In genomic region chr11:14414470-14415461, GRCh38 we compare ENCODE assay signal across 8 cellular contexts. TPM values are rescaled to one million over a fixed set of nuclear protein-coding genes. Genes with fewer than 3 reads are reported as not detected.
DNase-seq lines count a peak whose midpoint lies in the region; ATAC-seq and TF ChIP-seq lines count a peak whose summit lies in the region.

No MANE protein-coding gene starts in this region.

- peak; percentile 37 to 88 (median 72) for DNase-seq in CD8-positive, alpha-beta T cell
- DNase-seq in GM23338 (ENCODE audit: low spot score) (peak; percentile 37), SW480 (ENCODE audit: low spot score) (peak; percentile 44), globus pallidus (ENCODE audit: low spot score) (no peak), vagina (ENCODE audit: extremely low spot score in 2 of 2) (no peak), MM.1S (no peak)
- DNase-seq in activated naive CD8-positive, alpha-beta T cell treated with anti-CD3 and anti-CD28 coated beads, Interleukin-2, amount 10 ng/mL, durations not matched to agents 7 days and 5 days, result peak; percentile 75
- peak; percentile 68 to 75 for DNase-seq in stimulated activated CD4-positive, alpha-beta T cell treated with anti-CD3 and anti-CD28 coated beads, Interleukin-2, amount 100 ng/mL, for 24 hours

- no peak for TF ChIP-seq CTCF in CD8-positive, alpha-beta T cell (IDR thresholded peaks at IDR 0.05)
- TF ChIP-seq CTCF in GM23338 (conservative IDR thresholded peaks at IDR 0.05; ENCODE audit: low read depth in 2 of 2) (peak in 1 of 2 experiments; percentile 48; a peak in 2 of 4 replicates), vagina (IDR thresholded peaks at IDR 0.05) (no peak), MM.1S (IDR thresholded peaks at IDR 0.05; ENCODE audit: low read length) (no peak)

- H3K4me3 Mint-ChIP-seq in CD8-positive, alpha-beta T cell, result peak overlapping the region; percentile 62
- no peak overlapping the region for H3K4me3 Mint-ChIP-seq in GM23338
- H3K4me3 Mint-ChIP-seq in activated naive CD8-positive, alpha-beta T cell treated with anti-CD3 and anti-CD28 coated beads, Interleukin-2, amount 10 ng/mL, durations not matched to agents 7 days and 5 days, result peak overlapping the region; percentile 72

- H3K27me3 Mint-ChIP-seq in CD8-positive, alpha-beta T cell (ENCODE audit: low read depth), result no peaks in the 10 kb centered on the region
- H3K27me3 Mint-ChIP-seq in GM23338 (ENCODE audit: insufficient read depth, low read depth, poor library complexity), result peaks cover 9% of the 10 kb centered on the region
- H3K27me3 Mint-ChIP-seq in activated naive CD8-positive, alpha-beta T cell treated with anti-CD3 and anti-CD28 coated beads, Interleukin-2, amount 10 ng/mL, durations not matched to agents 7 days and 5 days, result no peaks in the 10 kb centered on the region

- no peaks in the 10 kb centered on the region for H3K27me3 ChIP-seq in CD8-positive, alpha-beta T cell (ENCODE audit: insufficient read depth, low read length)
- no peaks in the 10 kb centered on the region for H3K27me3 ChIP-seq in GM23338 (ENCODE audit: insufficient read depth)
- H3K27me3 ChIP-seq in vagina, result no peaks in the 10 kb centered on the region
- H3K27me3 ChIP-seq in MM.1S (replicated peaks; ENCODE audit: insufficient read depth, low read length), result no peaks in the 10 kb centered on the region

- H3K27ac ChIP-seq in CD8-positive, alpha-beta T cell (ENCODE audit: low read depth, low read length), result peak overlapping the region; percentile 15
- H3K27ac ChIP-seq in GM23338 (ENCODE audit: low read depth) (no peak overlapping the region; the same call in 1 of the 2 replicates), vagina (no peak overlapping the region), MM.1S (ENCODE audit: low read length) (no peak overlapping the region)

- no peaks in the 10 kb centered on the region for H4K20me1 ChIP-seq in GM23338 (replicated peaks; ENCODE audit: insufficient read depth)
- no peaks in the 10 kb centered on the region for H4K20me1 ChIP-seq in MM.1S (ENCODE audit: insufficient read depth, low read length)

- H3K9me2 ChIP-seq in GM23338 (ENCODE audit: insufficient read depth), result no peaks in the 10 kb centered on the region
- no peaks in the 10 kb centered on the region for H3K9me2 ChIP-seq in MM.1S (replicated peaks; ENCODE audit: insufficient read depth, low read length)

- H3K79me2 ChIP-seq in GM23338 (replicated peaks; ENCODE audit: insufficient read depth), result no peaks in the 10 kb centered on the region
- no peaks in the 10 kb centered on the region for H3K79me2 ChIP-seq in MM.1S (ENCODE audit: low read length)

- CTCF ChIA-PET in CD8-positive, alpha-beta T cell (lab: Charles Lee), result interaction anchor here (0.9 to 1.5 kb wide), 2 partner anchors 35 to 642 kb away, joined by 4 read pairs; no protein-coding TSS in a partner anchor

- intact Hi-C loops in CD8-positive, alpha-beta T cell (cut with DNase I, micrococcal nuclease), result loop anchor here (1.0 to 5.0 kb wide), 3 partner anchors 55 to 112 kb away; partner anchors contain the start of gene RRAS2 (in 2 of the 2)
- intact Hi-C loops in vagina (cut with DNase I), result no loop called here

- POLR2A ChIA-PET in CD8-positive, alpha-beta T cell (lab: Charles Lee), result no interaction called here
- POLR2A ChIA-PET in activated naive CD8-positive, alpha-beta T cell treated with anti-CD3 and anti-CD28 coated beads, Interleukin-2, amount 10 ng/mL, durations not matched to agents 7 days and 5 days (lab: Charles Lee), result interaction anchor here (0.6 to 1.2 kb wide), 5 partner anchors 25 to 106 kb away, joined by 3 to 4 read pairs (median 3); no protein-coding TSS in a partner anchor

- peaks cover 24% of the 10 kb centered on the region for H3K4me1 ChIP-seq in CD8-positive, alpha-beta T cell (ENCODE audit: insufficient read depth, low read length)
- peaks cover 29% of the 10 kb centered on the region for H3K4me1 ChIP-seq in GM23338 (ENCODE audit: insufficient read depth)
- H3K4me1 ChIP-seq in vagina, result peaks cover 11% of the 10 kb centered on the region
- H3K4me1 ChIP-seq in MM.1S (ENCODE audit: low read length), result no peaks in the 10 kb centered on the region

- H3K9me3 Mint-ChIP-seq in CD8-positive, alpha-beta T cell, result no peaks in the 10 kb centered on the region
- no peaks in the 10 kb centered on the region for H3K9me3 Mint-ChIP-seq in GM23338
- H3K9me3 Mint-ChIP-seq in activated naive CD8-positive, alpha-beta T cell treated with anti-CD3 and anti-CD28 coated beads, Interleukin-2, amount 10 ng/mL, durations not matched to agents 7 days and 5 days, result no peaks in the 10 kb centered on the region

- no peaks in the 10 kb centered on the region for H3K36me3 Mint-ChIP-seq in CD8-positive, alpha-beta T cell
- H3K36me3 Mint-ChIP-seq in GM23338 (ENCODE audit: low read depth), result no peaks in the 10 kb centered on the region
- H3K36me3 Mint-ChIP-seq in activated naive CD8-positive, alpha-beta T cell treated with anti-CD3 and anti-CD28 coated beads, Interleukin-2, amount 10 ng/mL, durations not matched to agents 7 days and 5 days, result peaks cover 6% of the 10 kb centered on the region

- H3K9ac ChIP-seq in MM.1S (ENCODE audit: low read length), result no peak overlapping the region

- TF ChIP-seq POLR2A in vagina (IDR thresholded peaks at IDR 0.05), result no peak

- peaks cover 45% of the 10 kb centered on the region for H3K4me1 Mint-ChIP-seq in CD8-positive, alpha-beta T cell (ENCODE audit: low read depth)
- H3K4me1 Mint-ChIP-seq in GM23338, result peaks cover 55% of the 10 kb centered on the region
- peaks cover 74% of the 10 kb centered on the region for H3K4me1 Mint-ChIP-seq in activated naive CD8-positive, alpha-beta T cell treated with anti-CD3 and anti-CD28 coated beads, Interleukin-2, amount 10 ng/mL, durations not matched to agents 7 days and 5 days

- H3K36me3 ChIP-seq in CD8-positive, alpha-beta T cell (ENCODE audit: insufficient read depth, low read length), result no peaks in the 10 kb centered on the region
- H3K36me3 ChIP-seq in GM23338 (ENCODE audit: insufficient read depth), result no peaks in the 10 kb centered on the region
- no peaks in the 10 kb centered on the region for H3K36me3 ChIP-seq in vagina
- no peaks in the 10 kb centered on the region for H3K36me3 ChIP-seq in MM.1S (replicated peaks; ENCODE audit: insufficient read depth, low read length)

- peak overlapping the region; percentile 90 for H3K27ac Mint-ChIP-seq in CD8-positive, alpha-beta T cell
- H3K27ac Mint-ChIP-seq in GM23338, result peak overlapping the region; percentile 46; the same call in 1 of the 2 replicates
- peak overlapping the region; percentile 85 for H3K27ac Mint-ChIP-seq in activated naive CD8-positive, alpha-beta T cell treated with anti-CD3 and anti-CD28 coated beads, Interleukin-2, amount 10 ng/mL, durations not matched to agents 7 days and 5 days

- H3K4me2 ChIP-seq in GM23338, result no peak overlapping the region
- no peak overlapping the region for H3K4me2 ChIP-seq in MM.1S (ENCODE audit: low read depth, low read length)

- peak overlapping the region; percentile 2 for H2AFZ ChIP-seq in GM23338
- no peak overlapping the region for H2AFZ ChIP-seq in MM.1S (ENCODE audit: low read length)

- no peaks in the 10 kb centered on the region for H3K9me3 ChIP-seq in CD8-positive, alpha-beta T cell (ENCODE audit: low read length)
- no peaks in the 10 kb centered on the region for H3K9me3 ChIP-seq in vagina
- H3K9me3 ChIP-seq in MM.1S (replicated peaks; ENCODE audit: insufficient read depth, low read length), result no peaks in the 10 kb centered on the region

- no peaks in the 10 kb centered on the region for H3F3A ChIP-seq in GM23338 (replicated peaks; ENCODE audit: low read depth)
- H3F3A ChIP-seq in MM.1S (ENCODE audit: insufficient read depth, low read length), result no peaks in the 10 kb centered on the region

- ATAC-seq in CD8-positive, alpha-beta T cell, result peak; percentile 99
- peak; percentile 24 for ATAC-seq in GM23338
- peak; percentile 91 for ATAC-seq in activated naive CD8-positive, alpha-beta T cell treated with anti-CD3 and anti-CD28 coated beads, Interleukin-2, amount 10 ng/mL, durations not matched to agents 7 days and 5 days (ENCODE audit: low read depth)

- peak overlapping the region; percentile 13 for H3K4me3 ChIP-seq in CD8-positive, alpha-beta T cell (ENCODE audit: low read depth, low read length)
- no peak overlapping the region for H3K4me3 ChIP-seq in GM23338
- no peak overlapping the region for H3K4me3 ChIP-seq in vagina
- no peak overlapping the region for H3K4me3 ChIP-seq in MM.1S (ENCODE audit: low read length)

TF ChIP-seq in GM23338, 12 proteins besides CTCF, POLR2A, EP300 and RAD21 (continues in another document):
- no peak for TF ChIP-seq CREB1 (CRISPR knock-in tag; IDR thresholded peaks at IDR 0.05; ENCODE audit: low read depth)
- no peak for TF ChIP-seq REST (IDR thresholded peaks at IDR 0.05; ENCODE audit: unreplicated experiment)

RNA-seq across cellular contexts. Expression of gene RRAS2, which starts 55.8 kb away (rescaled TPM):
- total RNA-seq in CD8-positive, alpha-beta T cell, result 10 to 100 TPM; 38.5 to 40.6 TPM
- total RNA-seq in GM23338 (2014; rRNA removed; shearing (Covaris generic)), result 293 and 296 TPM in 2 replicates
- polyA plus RNA-seq in GM23338 (2016; fragmentation: Nextera tagmentation; extraction: Ambion mirVana), result 174 and 196 TPM in 2 replicates
- total RNA-seq in activated naive CD8-positive, alpha-beta T cell treated with anti-CD3 and anti-CD28 coated beads, Interleukin-2, amount 10 ng/mL, durations not matched to agents 7 days and 5 days, result 10 to 100 TPM; 54.8 to 60.0 TPM
- 32.7 TPM for total RNA-seq in vagina

Comparison
In these comparisons a context has a peak if more than half of its experiments do, and no peak if none do; other contexts are left out.
1. ATAC-seq: peak in every context shown above with its lines; median percentile 99 in CD8-positive, alpha-beta T cell; 91 in activated naive CD8-positive, alpha-beta T cell treated with anti-CD3 and anti-CD28 coated beads, Interleukin-2, amount 10 ng/mL, durations not matched to agents 7 days and 5 days; 24 in GM23338.
2. DNase-seq: peak in CD8-positive, alpha-beta T cell (7 of 7), GM23338 (single experiment), SW480 (single experiment), activated naive CD8-positive, alpha-beta T cell treated with anti-CD3 and anti-CD28 coated beads, Interleukin-2, amount 10 ng/mL, durations not matched to agents 7 days and 5 days (single experiment) and stimulated activated CD4-positive, alpha-beta T cell treated with anti-CD3 and anti-CD28 coated beads, Interleukin-2, amount 100 ng/mL, for 24 hours (2 of 2); none in globus pallidus (single experiment), vagina (0 of 2) and MM.1S (single experiment).
3. Peak in every context shown above with its lines, with median percentiles within 50 percentile points of each other: H3K27ac Mint-ChIP-seq.